In genomic region chr5:72137826-72138409, GRCh38 we compare ENCODE assay signal across 10 cellular contexts. TPM values are rescaled to one million over a fixed set of nuclear protein-coding genes. Genes with fewer than 3 reads are reported as not detected.
DNase-seq lines count a peak whose midpoint lies in the region; ATAC-seq and TF ChIP-seq lines count a peak whose summit lies in the region.
"Had no signal": no experiment of that assay in that cellular context is flagged by ENCODE, and none has a peak within 500 bp of the region (broad histone marks: within the 10 kb centered on the region; RNA-seq: fewer than 3 reads in every experiment).

No MANE protein-coding gene starts in this region.

- no peak overlapping the region for H3K4me3 Mint-ChIP-seq in CD4-positive, alpha-beta memory T cell
- H3K4me3 Mint-ChIP-seq: activated naive CD8-positive, alpha-beta T cell treated with anti-CD3 and anti-CD28 coated beads, Interleukin-2, amount 10 ng/mL, durations not matched to agents 7 days and 5 days had no signal

- no peaks in the 10 kb centered on the region for H3K27me3 ChIP-seq in CD4-positive, alpha-beta memory T cell (ENCODE audit: insufficient read depth, low read length)
- H3K27me3 ChIP-seq in breast epithelium, result no peaks in the 10 kb centered on the region

- H3K27ac ChIP-seq in CD4-positive, alpha-beta memory T cell (ENCODE audit: low read depth, low read length), result no peak overlapping the region
- no peak overlapping the region for H3K27ac ChIP-seq in breast epithelium

- POLR2A ChIA-PET in CD4-positive, alpha-beta memory T cell (lab: Charles Lee; ENCODE audit: partially characterized antibody), result no interaction called here

- no peak for TF ChIP-seq POLR2A in breast epithelium (IDR thresholded peaks at IDR 0.05)

- H3K27ac Mint-ChIP-seq in CD4-positive, alpha-beta memory T cell, result no peak overlapping the region
- H3K27ac Mint-ChIP-seq in activated naive CD4-positive, alpha-beta T cell treated with anti-CD3 and anti-CD28 coated beads, Interleukin-2, amount 50 U/mL, for 72 hours, result no peak overlapping the region
- H3K27ac Mint-ChIP-seq: activated naive CD8-positive, alpha-beta T cell treated with anti-CD3 and anti-CD28 coated beads, Interleukin-2, amount 10 ng/mL, durations not matched to agents 7 days and 5 days had no signal

- ATAC-seq in GM21723 (IDR thresholded peaks at IDR 0.05; ENCODE audit: unreplicated experiment), result no peak
- no peak for ATAC-seq in activated naive CD4-positive, alpha-beta T cell treated with anti-CD3 and anti-CD28 coated beads, Interleukin-2, amount 50 U/mL, for 72 hours

- H3K27me3 Mint-ChIP-seq in CD4-positive, alpha-beta memory T cell, result peaks cover 18 to 20% of the 10 kb centered on the region in 2 donors

- no peaks in the 10 kb centered on the region for H3K4me1 ChIP-seq in CD4-positive, alpha-beta memory T cell (ENCODE audit: insufficient read depth, low read length)
- no peaks in the 10 kb centered on the region for H3K4me1 ChIP-seq in breast epithelium

- in situ Hi-C loops in KBM-7 (cut with MboI; ENCODE audit: low pct_unique_long_range_greater_than_20kb, low sequenced_read_pairs), result no loop called here

- DNase-seq in CD4-positive, alpha-beta memory T cell, result peak in 4 of 5 donors; percentile 22 to 33 (median 29)
- DNase-seq in KBM-7 (peak; percentile 29), breast epithelium (ENCODE audit: low spot score in 2 of 2) (no peak), midbrain (lab: John Stamatoyannopoulos, UW) (peak; percentile 19)
- no peak for DNase-seq in activated naive CD4-positive, alpha-beta T cell (lab: John Stamatoyannopoulos, UW)
- no peak for DNase-seq in activated naive CD4-positive, alpha-beta T cell treated with anti-CD3 and anti-CD28 coated beads, Interleukin-2, amount 50 U/mL, for 72 hours (ENCODE audit: low spot score in 2 of 2)
- no peak for DNase-seq in activated CD4-positive, alpha-beta T cell treated with anti-CD3 and anti-CD28 coated beads, Interleukin-2, amount 50 U/mL, for 1 hour
- DNase-seq: activated naive CD8-positive, alpha-beta T cell treated with anti-CD3 and anti-CD28 coated beads, Interleukin-2, amount 10 ng/mL, durations not matched to agents 7 days and 5 days; NCI-H446 had no signal

- intact Hi-C loops in CD4-positive, alpha-beta memory T cell (cut with micrococcal nuclease), result loop anchor here (1.0 to 5.0 kb wide), 4 partner anchors 94 to 170 kb away; no protein-coding TSS in a partner anchor
- intact Hi-C loops in breast epithelium (cut with DNase I; ENCODE audit: low total_unique reads), result no loop called here

- no peaks in the 10 kb centered on the region for H3K9me3 ChIP-seq in CD4-positive, alpha-beta memory T cell (ENCODE audit: control insufficient read depth in 1 of 2, low read length in 2 of 2)
- no peaks in the 10 kb centered on the region for H3K9me3 ChIP-seq in breast epithelium

- H3K4me1 Mint-ChIP-seq in CD4-positive, alpha-beta memory T cell, result peaks cover 0 to 4% (median under 1%) of the 10 kb centered on the region in 4 donors

- no peak overlapping the region for H3K4me3 ChIP-seq in CD4-positive, alpha-beta memory T cell (ENCODE audit: low read length in 2 of 2)
- no peak overlapping the region for H3K4me3 ChIP-seq in breast epithelium

- H3K36me3 Mint-ChIP-seq in CD4-positive, alpha-beta memory T cell, result no peaks in the 10 kb centered on the region
- H3K36me3 Mint-ChIP-seq in activated naive CD4-positive, alpha-beta T cell treated with anti-CD3 and anti-CD28 coated beads, Interleukin-2, amount 50 U/mL, for 72 hours, result no peaks in the 10 kb centered on the region
- H3K36me3 Mint-ChIP-seq: activated naive CD8-positive, alpha-beta T cell treated with anti-CD3 and anti-CD28 coated beads, Interleukin-2, amount 10 ng/mL, durations not matched to agents 7 days and 5 days had no signal

- no peaks in the 10 kb centered on the region for H3K36me3 ChIP-seq in CD4-positive, alpha-beta memory T cell (ENCODE audit: insufficient read depth, low read length)
- no peaks in the 10 kb centered on the region for H3K36me3 ChIP-seq in breast epithelium

- H3K9me3 Mint-ChIP-seq in CD4-positive, alpha-beta memory T cell, result no peaks in the 10 kb centered on the region
- H3K9me3 Mint-ChIP-seq in activated naive CD4-positive, alpha-beta T cell treated with anti-CD3 and anti-CD28 coated beads, Interleukin-2, amount 50 U/mL, for 72 hours, result no peaks in the 10 kb centered on the region
- H3K9me3 Mint-ChIP-seq: activated naive CD8-positive, alpha-beta T cell treated with anti-CD3 and anti-CD28 coated beads, Interleukin-2, amount 10 ng/mL, durations not matched to agents 7 days and 5 days had no signal

- CTCF ChIA-PET in CD4-positive, alpha-beta memory T cell (lab: Charles Lee; ENCODE audit: partially characterized antibody), result interaction anchor here (0.9 to 5.0 kb wide), 3 partner anchors 13 to 171 kb away, joined by 3 to 45 read pairs (median 3); no protein-coding TSS in a partner anchor

- peak in 2 of 3 donors; percentile 51 to 52 for TF ChIP-seq CTCF in breast epithelium (IDR thresholded peaks at IDR 0.05)

RNA-seq across cellular contexts. Expression of gene MAP1B, which starts 30.6 kb away (rescaled TPM):
- not detected for total RNA-seq in CD4-positive, alpha-beta memory T cell
- under 1 TPM; 0.13 to 0.25 TPM for polyA plus RNA-seq in CD4-positive, alpha-beta memory T cell
- total RNA-seq in breast epithelium, result 1,000 to 10,000 TPM in 1 of 3 donors, 100 to 1,000 TPM in 2; 258 to 2,233 (median 271) TPM
- total RNA-seq in activated naive CD4-positive, alpha-beta T cell treated with anti-CD3 and anti-CD28 coated beads, Interleukin-2, amount 50 U/mL, for 72 hours, result under 1 TPM; 0.10 to 0.18 TPM
- total RNA-seq: activated naive CD8-positive, alpha-beta T cell treated with anti-CD3 and anti-CD28 coated beads, Interleukin-2, amount 10 ng/mL, durations not matched to agents 7 days and 5 days had no signal

Comparison
In these comparisons a context has a peak if more than half of its experiments do, and no peak if none do; other contexts are left out.
1. DNase-seq: peak in CD4-positive, alpha-beta memory T cell (4 of 5), KBM-7 (single experiment) and midbrain (single experiment); none in breast epithelium (0 of 2), activated naive CD4-positive, alpha-beta T cell (0 of 4), activated naive CD4-positive, alpha-beta T cell treated with anti-CD3 and anti-CD28 coated beads, Interleukin-2, amount 50 U/mL, for 72 hours (0 of 2) and activated CD4-positive, alpha-beta T cell treated with anti-CD3 and anti-CD28 coated beads, Interleukin-2, amount 50 U/mL, for 1 hour (single experiment).
2. RNA of gene MAP1B, which starts 30.6 kb away (total RNA-seq): 258 to 2,233 TPM in breast epithelium; 0.10 to 0.18 TPM in activated naive CD4-positive, alpha-beta T cell treated with anti-CD3 and anti-CD28 coated beads, Interleukin-2, amount 50 U/mL, for 72 hours and not detected in CD4-positive, alpha-beta memory T cell; every median in the first group is over 100 times any median in the second.